In the genomic region with DNA sequence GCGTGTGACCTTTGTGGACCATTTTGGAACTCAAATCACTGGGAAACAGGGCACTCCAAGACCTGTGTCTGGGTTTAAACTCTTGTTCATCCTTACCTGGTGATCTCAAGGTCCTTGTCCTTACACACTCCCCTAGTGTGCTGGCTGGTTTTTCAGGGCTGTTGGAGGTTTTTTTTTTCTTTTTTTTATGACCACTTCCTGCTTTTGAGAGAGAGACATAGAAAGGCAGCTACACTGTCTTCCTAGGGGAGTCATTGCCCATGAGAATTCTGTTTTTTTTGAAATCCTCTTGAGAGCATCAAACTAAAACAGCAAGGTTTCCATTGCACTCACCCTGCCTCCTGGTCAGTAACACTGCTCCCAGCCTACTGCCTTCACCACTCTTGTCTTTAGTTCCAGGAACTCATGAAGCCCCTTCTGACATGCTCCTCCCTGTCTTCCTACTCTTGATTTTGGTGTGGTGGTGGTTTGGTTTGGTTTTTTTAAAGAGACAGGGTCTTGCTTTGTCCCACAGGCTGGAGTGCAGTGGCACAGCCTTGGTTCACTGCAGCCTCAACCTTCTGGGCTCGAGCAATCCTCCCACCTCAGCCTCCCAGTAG, we compare ENCODE assay signal across 11 cellular contexts. TPM values are rescaled to one million over a fixed set of nuclear protein-coding genes. Genes with fewer than 3 reads are reported as not detected.
DNase-seq lines count a peak whose midpoint lies in the region; ATAC-seq and TF ChIP-seq lines count a peak whose summit lies in the region.
"Had no signal": no experiment of that assay in that cellular context is flagged by ENCODE, and none has a peak within 500 bp of the region (broad histone marks: within the 10 kb centered on the region; RNA-seq: fewer than 3 reads in every experiment).

No MANE protein-coding gene starts in this region.

- peak overlapping the region; percentile 84 to 91 for H3K27ac Mint-ChIP-seq in effector memory CD8-positive, alpha-beta T cell
- H3K27ac Mint-ChIP-seq: progenitor cell of endocrine pancreas had no signal

- ATAC-seq in effector memory CD8-positive, alpha-beta T cell (replicated peaks): peak; percentile 76
- no peak for ATAC-seq in omental fat pad (ENCODE audit: low FRiP score)

- peak overlapping the region; percentile 61 for H3K27ac ChIP-seq in skeletal muscle tissue (ENCODE audit: low read depth, low read length)

- H3K4me3 ChIP-seq in skeletal muscle tissue (ENCODE audit: low read length in 3 of 3): no peak overlapping the region

- no peaks in the 10 kb centered on the region for H3K27me3 Mint-ChIP-seq in effector memory CD8-positive, alpha-beta T cell
- H3K27me3 Mint-ChIP-seq: progenitor cell of endocrine pancreas had no signal

- DNase-seq in EH (ENCODE audit: low read depth) (peak; percentile 34), MV-4-11 (lab: John Stamatoyannopoulos, UW) (peak; percentile 56), RPMI8226 (no peak), NCI-H2029 treated with DMSO at 0.1 percent for 48 hours (lab: John Stamatoyannopoulos, UW) (no peak), NCI-H1105 (lab: John Stamatoyannopoulos, UW) (no peak), omental fat pad (ENCODE audit: low spot score) (no peak)
- peak in 1 of 3 experiments; percentile 8 for DNase-seq in effector memory CD8-positive, alpha-beta T cell
- DNase-seq: GDM1, NCI-H2029 had no signal

- H3K4me1 ChIP-seq in skeletal muscle tissue (ENCODE audit: control insufficient read depth in 3 of 3, insufficient read depth in 3 of 3, low read length in 3 of 3): peaks cover 31 to 44% (median 41%) of the 10 kb centered on the region in 3 donors

- H3K36me3 Mint-ChIP-seq in effector memory CD8-positive, alpha-beta T cell (ENCODE audit: insufficient read depth): peaks cover 51% of the 10 kb centered on the region

- peak overlapping the region in 1 of 3 donors; percentile 10 for H3K9ac ChIP-seq in skeletal muscle tissue (ENCODE audit: low read depth in 1 of 3, low read length in 3 of 3)

- TF ChIP-seq CTCF in omental fat pad (IDR thresholded peaks at IDR 0.05): no peak

- H3K9me3 ChIP-seq in skeletal muscle tissue (ENCODE audit: control insufficient read depth in 3 of 3, low read length in 3 of 3): no peaks in the 10 kb centered on the region

- H3K36me3 ChIP-seq in skeletal muscle tissue (ENCODE audit: control insufficient read depth in 3 of 3, insufficient read depth in 3 of 3, low read length in 3 of 3): peaks cover 19 to 44% (median 37%) of the 10 kb centered on the region in 3 donors

- no peaks in the 10 kb centered on the region for H3K9me3 Mint-ChIP-seq in effector memory CD8-positive, alpha-beta T cell

- no peaks in the 10 kb centered on the region for H3K27me3 ChIP-seq in skeletal muscle tissue (ENCODE audit: control insufficient read depth in 3 of 3, insufficient read depth in 3 of 3, low read length in 3 of 3)

- H3K4me3 Mint-ChIP-seq in effector memory CD8-positive, alpha-beta T cell: peak overlapping the region; percentile 17 to 57

- H3K4me1 Mint-ChIP-seq in effector memory CD8-positive, alpha-beta T cell (ENCODE audit: low read depth in 2 of 2): peaks cover 14 to 18% of the 10 kb centered on the region in 2 donors

RNA-seq across cellular contexts. Expression of a gene that starts 28.6 kb away (rescaled TPM):
- total RNA-seq in skeletal muscle tissue (5.7 TPM), omental fat pad (1 to 10 TPM in 1 of 4 donors, under 1 TPM in 3; 0.38 to 1.4 (median 0.54) TPM)
- total RNA-seq: progenitor cell of endocrine pancreas had no signal

RNA-seq across cellular contexts. Expression of a gene that starts 52.1 kb away (rescaled TPM):
- 57.9 TPM for total RNA-seq in skeletal muscle tissue
- total RNA-seq in omental fat pad: 10 to 100 TPM; 16.4 to 30.7 (median 22.0) TPM

Comparison
In these comparisons a context has a peak if more than half of its experiments do, and no peak if none do; other contexts are left out.
1. DNase-seq: peak in EH (single experiment) and MV-4-11 (single experiment); none in RPMI8226 (single experiment), NCI-H2029 treated with DMSO at 0.1 percent for 48 hours (single experiment), NCI-H1105 (single experiment) and omental fat pad (single experiment).